ENCODE assay signal across 16 cellular contexts in genomic region chr6:157225575-157225995, GRCh38.
DNase-seq lines count a peak whose midpoint lies in the region; ATAC-seq and TF ChIP-seq lines count a peak whose summit lies in the region.
"Had no signal": no experiment of that assay in that cellular context is flagged by ENCODE, and none has a peak within 500 bp of the region (broad histone marks: within the 10 kb centered on the region; RNA-seq: fewer than 3 reads in every experiment).

No MANE protein-coding gene starts in this region.

- no peaks in the 10 kb centered on the region for H3K9me3 ChIP-seq in esophagus muscularis mucosa
- no peaks in the 10 kb centered on the region for H3K9me3 ChIP-seq in right lobe of liver
- H3K9me3 ChIP-seq: Caco-2 had no signal

- intact Hi-C loops in esophagus muscularis mucosa (cut with DNase I) = no loop called here
- intact Hi-C loops in right lobe of liver (cut with DNase I) = no loop called here

- no peak for ATAC-seq in right lobe of liver
- ATAC-seq in stimulated activated naive CD8-positive, alpha-beta T cell treated with anti-CD3 and anti-CD28 coated beads, Interleukin-15, amount 100 ng/mL, for 72 hours = no peak
- ATAC-seq: Panc1 had no signal

- WGBS in esophagus muscularis mucosa = 78% methylated on average over 12 of the region's 12 CpGs
- WGBS in right lobe of liver (ENCODE audit: insufficient coverage, low coverage, low lambda C conversion rate, missing lambda C conversion rate) = 53% methylated on average over 4 of the region's 12 CpGs

- DNase-seq in EH (ENCODE audit: low read depth) = peak; percentile 16
- no peak for DNase-seq in esophagus muscularis mucosa (ENCODE audit: extremely low spot score)
- no peak for DNase-seq in right lobe of liver
- DNase-seq in stimulated activated CD8-positive, alpha-beta memory T cell treated with anti-CD3 and anti-CD28 coated beads, Interleukin-4, amount 100 ng/mL, for 48 hours = peak; percentile 1
- no peak for DNase-seq in NCI-H2196 treated with DMSO at 0.1 percent for 48 hours (lab: John Stamatoyannopoulos, UW; ENCODE audit: unreplicated experiment)
- DNase-seq in stimulated activated naive CD8-positive, alpha-beta T cell treated with anti-CD3 and anti-CD28 coated beads, Interleukin-15, amount 100 ng/mL, for 72 hours = no peak
- no peak for DNase-seq in DMS79 (lab: John Stamatoyannopoulos, UW)
- DNase-seq in DMS53 (lab: John Stamatoyannopoulos, UW) = no peak
- DNase-seq: Caco-2; effector CD4-positive, alpha-beta T cell; midbrain; NCI-H2029 treated with DMSO at 0.1 percent for 48 hours; NCI-H69; SW 1271 had no signal

- TF ChIP-seq CTCF in esophagus muscularis mucosa (IDR thresholded peaks at IDR 0.05) (no peak), right lobe of liver (IDR thresholded peaks at IDR 0.05) (no peak)

- H3K4me3 ChIP-seq in esophagus muscularis mucosa (no peak overlapping the region), right lobe of liver (no peak overlapping the region)

- H3K4me1 Mint-ChIP-seq in stimulated activated naive CD8-positive, alpha-beta T cell treated with anti-CD3 and anti-CD28 coated beads, Interleukin-15, amount 100 ng/mL, for 72 hours = peaks cover 49% of the 10 kb centered on the region

- H3K36me3 ChIP-seq in esophagus muscularis mucosa = no peaks in the 10 kb centered on the region
- H3K36me3 ChIP-seq in right lobe of liver = no peaks in the 10 kb centered on the region
- H3K36me3 ChIP-seq: brain microvascular endothelial cell had no signal

- H3K27me3 ChIP-seq in esophagus muscularis mucosa (no peaks in the 10 kb centered on the region), right lobe of liver (no peaks in the 10 kb centered on the region)
- H3K27me3 ChIP-seq: brain microvascular endothelial cell had no signal

- TF ChIP-seq EP300 in esophagus muscularis mucosa (IDR thresholded peaks at IDR 0.05) = no peak

- H3K27ac ChIP-seq in esophagus muscularis mucosa (replicated peaks in 1 of 4) (peak overlapping the region; percentile 82 to 90 (median 88)), right lobe of liver (peak overlapping the region; percentile 34 to 63 (median 53))
- H3K27ac ChIP-seq: brain microvascular endothelial cell had no signal

- peaks cover 19% of the 10 kb centered on the region for H3K27me3 Mint-ChIP-seq in stimulated activated naive CD8-positive, alpha-beta T cell treated with anti-CD3 and anti-CD28 coated beads, Interleukin-15, amount 100 ng/mL, for 72 hours

- H3K4me1 ChIP-seq in esophagus muscularis mucosa = peaks cover 31 to 49% (median 42%) of the 10 kb centered on the region in 4 donors
- no peaks in the 10 kb centered on the region for H3K4me1 ChIP-seq in right lobe of liver

- no peaks in the 10 kb centered on the region for H3K9me3 Mint-ChIP-seq in stimulated activated naive CD8-positive, alpha-beta T cell treated with anti-CD3 and anti-CD28 coated beads, Interleukin-15, amount 100 ng/mL, for 72 hours

- H3K4me3 Mint-ChIP-seq in stimulated activated naive CD8-positive, alpha-beta T cell treated with anti-CD3 and anti-CD28 coated beads, Interleukin-15, amount 100 ng/mL, for 72 hours = no peak overlapping the region

- TF ChIP-seq POLR2A in esophagus muscularis mucosa (IDR thresholded peaks at IDR 0.05; ENCODE audit: low read depth) (no peak), right lobe of liver (IDR thresholded peaks at IDR 0.05) (no peak)

- H3K27ac Mint-ChIP-seq in stimulated activated naive CD8-positive, alpha-beta T cell treated with anti-CD3 and anti-CD28 coated beads, Interleukin-15, amount 100 ng/mL, for 72 hours = peak overlapping the region in 1 of 2 donors; percentile 36

Comparison
In these comparisons a context has a peak if more than half of its experiments do, and no peak if none do; other contexts are left out.
1. DNase-seq: peak in EH (single experiment) and stimulated activated CD8-positive, alpha-beta memory T cell treated with anti-CD3 and anti-CD28 coated beads, Interleukin-4, amount 100 ng/mL, for 48 hours (single experiment); none in esophagus muscularis mucosa (single experiment), right lobe of liver (0 of 3), NCI-H2196 treated with DMSO at 0.1 percent for 48 hours (single experiment), stimulated activated naive CD8-positive, alpha-beta T cell treated with anti-CD3 and anti-CD28 coated beads, Interleukin-15, amount 100 ng/mL, for 72 hours (0 of 2), DMS79 (single experiment) and DMS53 (single experiment).